23 cellular contexts compared by ENCODE assay signal in the genomic region with DNA sequence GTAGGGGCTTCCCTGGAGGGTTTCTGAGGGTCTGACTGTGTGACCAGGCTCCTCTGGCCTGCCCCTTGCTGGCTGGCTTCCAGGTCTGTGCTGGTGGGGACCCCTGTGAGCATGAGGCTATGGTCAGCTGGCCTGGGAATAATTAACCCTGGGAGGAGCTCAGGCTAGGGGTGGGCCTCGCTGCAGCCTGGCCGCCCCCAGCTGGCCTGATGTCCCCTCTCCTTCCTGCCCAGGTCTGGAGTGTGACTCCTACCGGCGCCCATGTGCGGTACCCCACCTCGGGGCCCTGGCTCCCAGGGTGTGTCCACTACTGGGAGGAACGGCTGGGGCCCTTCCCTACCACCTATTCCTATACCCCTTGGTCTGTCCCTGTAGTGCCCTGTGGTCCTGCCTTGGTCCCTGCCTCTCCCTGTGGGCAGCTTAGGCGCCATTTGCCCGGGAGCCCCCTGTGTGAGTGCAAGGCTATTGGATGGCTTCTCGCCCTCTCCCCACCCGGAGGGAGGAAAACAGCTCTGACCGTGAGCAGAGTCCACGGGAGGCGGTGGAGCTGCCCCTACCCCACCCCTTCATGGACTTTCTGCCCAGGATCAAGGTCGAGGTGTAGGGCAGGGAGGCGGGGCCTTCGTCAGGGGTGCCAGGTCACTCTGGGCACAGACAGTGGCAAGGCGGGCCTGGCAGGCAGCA. TPM values are rescaled to one million over a fixed set of nuclear protein-coding genes. Genes with fewer than 3 reads are reported as not detected.
DNase-seq lines count a peak whose midpoint lies in the region; ATAC-seq and TF ChIP-seq lines count a peak whose summit lies in the region.
"Had no signal": no experiment of that assay in that cellular context is flagged by ENCODE, and none has a peak within 500 bp of the region (broad histone marks: within the 10 kb centered on the region; RNA-seq: fewer than 3 reads in every experiment).

No MANE protein-coding gene starts in this region.

- no peak overlapping the region for H3K9ac ChIP-seq in mammary epithelial cell (ENCODE audit: insufficient read depth, low read length)
- H3K9ac ChIP-seq: GM23248 had no signal

- peak; percentile 59 for TF ChIP-seq POLR2A in transverse colon (IDR thresholded peaks at IDR 0.05)

- H3K27me3 Mint-ChIP-seq in MCF 10A (ENCODE audit: insufficient read depth, unreplicated experiment) = no peaks in the 10 kb centered on the region
- H3K27me3 Mint-ChIP-seq in activated naive CD8-positive, alpha-beta T cell treated with anti-CD3 and anti-CD28 coated beads for 36 hours = no peaks in the 10 kb centered on the region
- H3K27me3 Mint-ChIP-seq: activated CD8-positive, alpha-beta T cell treated with anti-CD3 and anti-CD28 coated beads for 36 hours had no signal

- POLR2A ChIA-PET in MCF 10A (lab: Yijun Ruan, JAX) = interaction anchor here (0.7 to 1.3 kb wide), 4 partner anchors 20 to 651 kb away, joined by 3 read pairs; no protein-coding TSS in a partner anchor

- H3K4me1 Mint-ChIP-seq in MCF 10A (ENCODE audit: insufficient read depth, unreplicated experiment) = peaks cover 27% of the 10 kb centered on the region
- H3K4me1 Mint-ChIP-seq in activated naive CD8-positive, alpha-beta T cell treated with anti-CD3 and anti-CD28 coated beads for 36 hours = no peaks in the 10 kb centered on the region

- 95% methylated on average over 16 of the region's 18 CpGs for WGBS in mammary epithelial cell (ENCODE audit: low coverage, missing lambda C conversion rate)
- 55% methylated on average over 18 of the region's 18 CpGs; no CpG with 5 or more reads in 1 of the 2 donors for WGBS in transverse colon (ENCODE audit: low coverage in 1 of 2), 2 donors

- H2AFZ ChIP-seq in mammary epithelial cell (ENCODE audit: low read depth, low read length) = no peak overlapping the region
- H2AFZ ChIP-seq: GM23248 had no signal

- H3K79me2 ChIP-seq in mammary epithelial cell (ENCODE audit: insufficient read depth, low read length) = peaks cover 100% of the 10 kb centered on the region

- no peak overlapping the region for H3K27ac ChIP-seq in mammary epithelial cell (ENCODE audit: insufficient read depth, low read depth, low read length)
- H3K27ac ChIP-seq in muscle layer of duodenum (ENCODE audit: low read length) = peak overlapping the region; percentile 49
- H3K27ac ChIP-seq in transverse colon = peak overlapping the region; percentile 78 to 85 (median 82)
- H3K27ac ChIP-seq: 22Rv1, gastroesophageal sphincter, GM23248 had no signal

- TF ChIP-seq EP300 in transverse colon (IDR thresholded peaks at IDR 0.05; ENCODE audit: low read depth) = no peak

- H3K27me3 ChIP-seq in mammary epithelial cell (ENCODE audit: insufficient read depth, low read length) (no peaks in the 10 kb centered on the region), muscle layer of duodenum (ENCODE audit: low read depth, low read length) (no peaks in the 10 kb centered on the region), transverse colon (no peaks in the 10 kb centered on the region)
- H3K27me3 ChIP-seq: gastroesophageal sphincter, testis had no signal

- peak overlapping the region; percentile 29 for H3K27ac Mint-ChIP-seq in MCF 10A (ENCODE audit: low read depth, unreplicated experiment)
- H3K27ac Mint-ChIP-seq in activated naive CD8-positive, alpha-beta T cell treated with anti-CD3 and anti-CD28 coated beads for 36 hours = no peak overlapping the region
- H3K27ac Mint-ChIP-seq: activated CD8-positive, alpha-beta T cell treated with anti-CD3 and anti-CD28 coated beads for 36 hours; CD8-positive, alpha-beta T cell; naive B cell; stimulated activated naive B cell treated with anti-CD40 and anti-IgM and Interleukin-4, amounts not matched to agents 10 μg/mL and 1 μg/mL and 100 μg/mL, for 72 hours had no signal

- CTCF ChIA-PET in MCF 10A (lab: Yijun Ruan, JAX) = interaction anchor here (0.6 to 1.7 kb wide), 3 partner anchors 19 to 1104 kb away, joined by 3 to 4 read pairs (median 3); no protein-coding TSS in a partner anchor
- CTCF ChIA-PET in mammary epithelial cell (lab: Charles Lee; ENCODE audit: low non-redundant PET) = no interaction called here

- no peaks in the 10 kb centered on the region for H3K9me3 Mint-ChIP-seq in MCF 10A (ENCODE audit: unreplicated experiment)
- no peaks in the 10 kb centered on the region for H3K9me3 Mint-ChIP-seq in activated naive CD8-positive, alpha-beta T cell treated with anti-CD3 and anti-CD28 coated beads for 36 hours
- H3K9me3 Mint-ChIP-seq: activated CD8-positive, alpha-beta T cell treated with anti-CD3 and anti-CD28 coated beads for 36 hours; CD8-positive, alpha-beta T cell; naive B cell; stimulated activated naive B cell treated with anti-CD40 and anti-IgM and Interleukin-4, amounts not matched to agents 10 μg/mL and 1 μg/mL and 100 μg/mL, for 72 hours had no signal

- H3K4me1 ChIP-seq in mammary epithelial cell (ENCODE audit: insufficient read depth, low read length) (peaks cover 32% of the 10 kb centered on the region), muscle layer of duodenum (ENCODE audit: control insufficient read depth in 1 of 2, insufficient read depth in 2 of 2, low read length in 2 of 2) (peaks cover 28 to 84% of the 10 kb centered on the region in 2 donors), transverse colon (peaks cover 90 to 100% (median 94%) of the 10 kb centered on the region in 4 donors)

- intact Hi-C loops in MCF 10A (cut with micrococcal nuclease) (no loop called here), mammary epithelial cell (cut with micrococcal nuclease) (no loop called here), left ventricle myocardium superior (cut with micrococcal nuclease) (no loop called here), transverse colon (cut with DNase I; ENCODE audit: low total_unique reads) (loop anchor here (10.0 kb wide), 1 partner anchor 309 kb away; a partner anchor contains a TSS)

- H3K9me3 ChIP-seq in mammary epithelial cell (replicated peaks; ENCODE audit: insufficient read depth, low read length) = no peaks in the 10 kb centered on the region
- H3K9me3 ChIP-seq in muscle layer of duodenum (ENCODE audit: control insufficient read depth in 1 of 2, low read length in 2 of 2) = no peaks in the 10 kb centered on the region
- H3K9me3 ChIP-seq in transverse colon = no peaks in the 10 kb centered on the region
- H3K9me3 ChIP-seq: gastroesophageal sphincter, testis had no signal

- H3K4me3 ChIP-seq in mammary epithelial cell (replicated peaks in 1 of 3; ENCODE audit: insufficient read depth in 1 of 3, low read depth in 2 of 3, low read length in 3 of 3) (no peak overlapping the region), muscle layer of duodenum (ENCODE audit: low read depth in 1 of 2, low read length in 2 of 2) (no peak overlapping the region), transverse colon (no peak overlapping the region)
- H3K4me3 ChIP-seq: gastroesophageal sphincter, GM23248, testis had no signal

- in situ Hi-C loops in mammary epithelial cell (cut with MboI; ENCODE audit: low sequenced_read_pairs in 2 of 2) (no loop called here), transverse colon (cut with MboI; ENCODE audit: low pct_ligation_motif_present in 1 of 4, low pct_unique_long_range_greater_than_20kb in 1 of 4, low sequenced_read_pairs in 3 of 4) (no loop called here)

- no peaks in the 10 kb centered on the region for H3K36me3 ChIP-seq in mammary epithelial cell (ENCODE audit: insufficient read depth, low read length)
- no peaks in the 10 kb centered on the region for H3K36me3 ChIP-seq in muscle layer of duodenum (ENCODE audit: control insufficient read depth in 1 of 2, insufficient read depth in 2 of 2, low read length in 2 of 2)
- no peaks in the 10 kb centered on the region for H3K36me3 ChIP-seq in transverse colon
- H3K36me3 ChIP-seq: gastroesophageal sphincter had no signal

- no peak overlapping the region for H3K4me3 Mint-ChIP-seq in MCF 10A (ENCODE audit: unreplicated experiment)
- no peak overlapping the region for H3K4me3 Mint-ChIP-seq in activated naive CD8-positive, alpha-beta T cell treated with anti-CD3 and anti-CD28 coated beads for 36 hours
- H3K4me3 Mint-ChIP-seq: activated CD8-positive, alpha-beta T cell treated with anti-CD3 and anti-CD28 coated beads for 36 hours; CD8-positive, alpha-beta T cell; naive B cell; stimulated activated naive B cell treated with anti-CD40 and anti-IgM and Interleukin-4, amounts not matched to agents 10 μg/mL and 1 μg/mL and 100 μg/mL, for 72 hours had no signal

- dilution Hi-C loops in mammary epithelial cell (cut with HindIII; ENCODE audit: low sequenced_read_pairs) = loop anchor here (10.0 kb wide), 1 partner anchor 69 kb away; no protein-coding TSS in a partner anchor

- ATAC-seq in left ventricle myocardium superior (peak; percentile 66), GM18867 (IDR thresholded peaks at IDR 0.05; ENCODE audit: unreplicated experiment) (no peak)
- ATAC-seq: CD8-positive, alpha-beta T cell; gastroesophageal sphincter; stimulated activated naive B cell treated with anti-CD40 and anti-IgM and Interleukin-4, amounts not matched to agents 10 μg/mL and 1 μg/mL and 100 μg/mL, for 72 hours had no signal

- DNase-seq in MCF 10A (ENCODE audit: unreplicated experiment) (no peak), mammary epithelial cell (no peak), left ventricle myocardium superior (peak; percentile 81), transverse colon (peak; percentile 83), epidermal melanocyte (ENCODE audit: insufficient read length, low spot score) (no peak)
- DNase-seq in activated naive CD8-positive, alpha-beta T cell treated with anti-CD3 and anti-CD28 coated beads for 36 hours = no peak
- DNase-seq: activated CD4-positive, CD25-positive, alpha-beta regulatory T cell treated with anti-CD3 and anti-CD28 coated beads, Interleukin-2, amount 50 U/mL, for 72 hours; activated CD8-positive, alpha-beta T cell treated with anti-CD3 and anti-CD28 coated beads for 36 hours; CD8-positive, alpha-beta T cell; cortex of kidney; MV-4-11; naive B cell; NCI-H2171; NCI-H524; nucleus accumbens; stimulated activated CD4-positive, alpha-beta T cell treated with anti-CD3 and anti-CD28 coated beads, Interleukin-4, amount 100 ng/mL, for 24 hours; stimulated activated naive B cell treated with anti-CD40 and anti-IgM and Interleukin-4, amounts not matched to agents 10 μg/mL and 1 μg/mL and 100 μg/mL, for 72 hours; testis had no signal

- no TSS peak for BruUV-seq in MCF 10A (replicated peaks; lab: Mats Ljungman, UMichigan)
- no TSS peak for BruUV-seq in mammary epithelial cell (replicated peaks; lab: Mats Ljungman, UMichigan)

- peaks cover 21% of the 10 kb centered on the region for H4K20me1 ChIP-seq in mammary epithelial cell (ENCODE audit: insufficient read depth, low read length)

- no peak overlapping the region for H3K4me2 ChIP-seq in mammary epithelial cell (ENCODE audit: insufficient read depth, low read depth, low read length)

- peaks cover 18% of the 10 kb centered on the region for H3K36me3 Mint-ChIP-seq in MCF 10A (ENCODE audit: insufficient read depth, unreplicated experiment)
- no peaks in the 10 kb centered on the region for H3K36me3 Mint-ChIP-seq in activated naive CD8-positive, alpha-beta T cell treated with anti-CD3 and anti-CD28 coated beads for 36 hours
- H3K36me3 Mint-ChIP-seq: CD8-positive, alpha-beta T cell; naive B cell; stimulated activated naive B cell treated with anti-CD40 and anti-IgM and Interleukin-4, amounts not matched to agents 10 μg/mL and 1 μg/mL and 100 μg/mL, for 72 hours had no signal

- TF ChIP-seq CTCF in MCF 10A (IDR thresholded peaks at IDR 0.05; ENCODE audit: unreplicated experiment) (no peak), mammary epithelial cell (conservative IDR thresholded peaks at IDR 0.05 in 1 of 2, IDR thresholded peaks at IDR 0.05 in 1 of 2; ENCODE audit: extremely low read depth in 1 of 2, insufficient read depth in 1 of 2, low read depth in 1 of 2, low read length in 2 of 2) (no peak), transverse colon (IDR thresholded peaks at IDR 0.05) (no peak)

RNA-seq across cellular contexts. Expression of a gene that starts 9.4 kb away (rescaled TPM):
- 57.7 and 65.5 TPM in 2 replicates for total RNA-seq in MCF 10A (2022)
- total RNA-seq in mammary epithelial cell = 10 to 100 TPM; 31.0 to 39.2 TPM
- 25.2 TPM for polyA plus RNA-seq in mammary epithelial cell
- 28.5 TPM for polyA minus RNA-seq in mammary epithelial cell
- 90.8 TPM for total RNA-seq in left ventricle myocardium superior
- 10 to 100 TPM; 27.3 to 70.5 (median 58.6) TPM for total RNA-seq in transverse colon
- total RNA-seq in activated naive CD8-positive, alpha-beta T cell treated with anti-CD3 and anti-CD28 coated beads for 36 hours = 10 to 100 TPM; 11.0 to 11.4 TPM

Comparison
In these comparisons a context has a peak if more than half of its experiments do, and no peak if none do; other contexts are left out.
1. DNase-seq: peak in left ventricle myocardium superior (single experiment) and transverse colon (single experiment); none in MCF 10A (single experiment), mammary epithelial cell (single experiment), activated naive CD8-positive, alpha-beta T cell treated with anti-CD3 and anti-CD28 coated beads for 36 hours (single experiment) and epidermal melanocyte (single experiment).